In the genomic region with DNA sequence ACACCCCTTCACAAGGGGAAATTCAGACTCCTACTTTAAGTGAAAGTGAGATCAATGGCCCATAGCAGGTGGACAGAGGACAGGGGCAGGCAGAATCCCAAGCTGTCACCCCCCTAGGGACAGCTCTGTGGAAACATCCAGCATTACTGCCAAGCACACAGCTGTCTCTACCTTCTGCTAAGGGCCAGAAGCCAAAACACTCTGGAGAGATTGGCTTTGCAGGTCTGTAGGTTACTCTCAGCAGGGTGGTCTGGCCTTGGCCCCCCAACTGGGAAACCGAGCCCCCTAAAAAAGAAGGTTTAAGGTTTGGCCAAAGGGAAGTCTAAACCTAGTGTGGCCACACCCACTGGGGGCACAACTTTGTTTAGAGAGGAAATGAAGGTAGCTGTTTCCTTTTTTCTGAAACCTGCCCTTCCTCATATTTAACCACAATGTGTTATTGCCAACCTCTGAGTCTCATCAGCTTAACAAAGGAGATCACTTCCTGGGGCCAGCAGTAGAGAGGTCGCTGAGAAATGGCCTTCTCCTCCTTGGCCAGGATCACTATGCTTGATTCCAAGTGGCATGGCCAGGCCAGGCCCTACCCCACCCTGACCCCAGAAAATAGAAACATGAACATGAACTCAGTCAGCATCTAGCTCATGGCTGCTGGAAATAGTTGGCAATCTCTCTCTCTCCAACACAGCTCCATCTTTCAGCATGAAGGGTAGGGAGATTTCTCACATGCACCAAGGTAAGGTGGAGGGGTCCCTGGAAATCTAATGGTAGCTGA, we compare ENCODE assay signal across 7 cellular contexts. TPM values are rescaled to one million over a fixed set of nuclear protein-coding genes. Genes with fewer than 3 reads are reported as not detected.
DNase-seq lines count a peak whose midpoint lies in the region; ATAC-seq and TF ChIP-seq lines count a peak whose summit lies in the region.

No MANE protein-coding gene starts in this region.

- peak; percentile 85 for ATAC-seq in central memory CD8-positive, alpha-beta T cell (replicated peaks; ENCODE audit: extremely low read depth, poor library complexity, severe bottlenecking)
- ATAC-seq in stimulated activated memory B cell treated with anti-CD40 and anti-IgM and Interleukin-4, amounts not matched to agents 10 μg/mL and 1 μg/mL and 100 μg/mL, for 72 hours: peak; percentile 91
- ATAC-seq in HG02938 (IDR thresholded peaks at IDR 0.05; ENCODE audit: unreplicated experiment) (no peak), GM19351 (IDR thresholded peaks at IDR 0.05; ENCODE audit: unreplicated experiment) (no peak)

- H3K4me1 ChIP-seq in Peyer's patch: peaks cover 0 to 19% (median 7%) of the 10 kb centered on the region in 4 donors

- H3K4me3 ChIP-seq in Jurkat, Clone E6-1 (ENCODE audit: low read length): no peak overlapping the region; the same call in 1 of the 2 replicates
- no peak overlapping the region for H3K4me3 ChIP-seq in Peyer's patch

- H3K27ac Mint-ChIP-seq in central memory CD8-positive, alpha-beta T cell (ENCODE audit: low read depth): peak overlapping the region; percentile 92
- H3K27ac Mint-ChIP-seq in stimulated activated memory B cell treated with anti-CD40 and anti-IgM and Interleukin-4, amounts not matched to agents 10 μg/mL and 1 μg/mL and 100 μg/mL, for 72 hours: peak overlapping the region; percentile 85

- peaks cover 10% of the 10 kb centered on the region for H3K36me3 Mint-ChIP-seq in central memory CD8-positive, alpha-beta T cell (ENCODE audit: insufficient read depth)
- peaks cover 9% of the 10 kb centered on the region for H3K36me3 Mint-ChIP-seq in stimulated activated memory B cell treated with anti-CD40 and anti-IgM and Interleukin-4, amounts not matched to agents 10 μg/mL and 1 μg/mL and 100 μg/mL, for 72 hours

- H3K27me3 Mint-ChIP-seq in central memory CD8-positive, alpha-beta T cell: no peaks in the 10 kb centered on the region
- H3K27me3 Mint-ChIP-seq in stimulated activated memory B cell treated with anti-CD40 and anti-IgM and Interleukin-4, amounts not matched to agents 10 μg/mL and 1 μg/mL and 100 μg/mL, for 72 hours: no peaks in the 10 kb centered on the region

- peaks cover 0 to 5% (median 0%) of the 10 kb centered on the region in 3 donors for H3K36me3 ChIP-seq in Peyer's patch

- H3K9me3 Mint-ChIP-seq in central memory CD8-positive, alpha-beta T cell: no peaks in the 10 kb centered on the region
- H3K9me3 Mint-ChIP-seq in stimulated activated memory B cell treated with anti-CD40 and anti-IgM and Interleukin-4, amounts not matched to agents 10 μg/mL and 1 μg/mL and 100 μg/mL, for 72 hours: no peaks in the 10 kb centered on the region

- peak overlapping the region; percentile 61 to 86 (median 78) for H3K27ac ChIP-seq in Peyer's patch

- TF ChIP-seq POLR2A in Peyer's patch (IDR thresholded peaks at IDR 0.05): no peak

- H3K4me3 Mint-ChIP-seq in central memory CD8-positive, alpha-beta T cell: peak overlapping the region; percentile 62
- peak overlapping the region; percentile 47 for H3K4me3 Mint-ChIP-seq in stimulated activated memory B cell treated with anti-CD40 and anti-IgM and Interleukin-4, amounts not matched to agents 10 μg/mL and 1 μg/mL and 100 μg/mL, for 72 hours

- H3K4me1 Mint-ChIP-seq in central memory CD8-positive, alpha-beta T cell: peaks cover 46% of the 10 kb centered on the region
- peaks cover 43% of the 10 kb centered on the region for H3K4me1 Mint-ChIP-seq in stimulated activated memory B cell treated with anti-CD40 and anti-IgM and Interleukin-4, amounts not matched to agents 10 μg/mL and 1 μg/mL and 100 μg/mL, for 72 hours

- H3K27me3 ChIP-seq in Peyer's patch: no peaks in the 10 kb centered on the region

- DNase-seq in Jurkat, Clone E6-1 (ENCODE audit: low read depth, low spot score): peak; percentile 64
- DNase-seq in Peyer's patch (peak in 2 of 3 donors; percentile 76 to 80), T1000 (lab: John Stamatoyannopoulos, UW) (no peak)
- DNase-seq in central memory CD8-positive, alpha-beta T cell (ENCODE audit: low spot score in 2 of 2): peak; percentile 23 to 26

- H3K9me3 ChIP-seq in Peyer's patch: no peaks in the 10 kb centered on the region

- no peak for TF ChIP-seq CTCF in Peyer's patch (IDR thresholded peaks at IDR 0.05)

RNA-seq across cellular contexts. Expression of gene SCARF2, which starts 25.9 kb away (rescaled TPM):
- 1.5 TPM for polyA plus RNA-seq in Jurkat, Clone E6-1 (2012; ENCODE audit: insufficient read depth, insufficient read length)
- 1 to 10 TPM; 3.5 to 8.3 (median 5.2) TPM for total RNA-seq in Peyer's patch

RNA-seq across cellular contexts. Expression of gene KLHL22, which starts 32.1 kb away (rescaled TPM):
- polyA plus RNA-seq in Jurkat, Clone E6-1 (2012; ENCODE audit: insufficient read depth, insufficient read length): 14.9 TPM
- 10 to 100 TPM; 12.6 to 23.9 (median 19.2) TPM for total RNA-seq in Peyer's patch

RNA-seq across cellular contexts. Expression of gene MED15, which starts 43.9 kb away (rescaled TPM):
- polyA plus RNA-seq in Jurkat, Clone E6-1 (2012; ENCODE audit: insufficient read depth, insufficient read length): 34.2 TPM
- 100 to 1,000 TPM; 115 to 215 (median 161) TPM for total RNA-seq in Peyer's patch

Comparison
In these comparisons a context has a peak if more than half of its experiments do, and no peak if none do; other contexts are left out.
1. ATAC-seq: peak in central memory CD8-positive, alpha-beta T cell (single experiment) and stimulated activated memory B cell treated with anti-CD40 and anti-IgM and Interleukin-4, amounts not matched to agents 10 μg/mL and 1 μg/mL and 100 μg/mL, for 72 hours (single experiment); none in HG02938 (single experiment) and GM19351 (single experiment).